ENCODE assay signal across 10 cellular contexts in genomic region chr1:179447489-179447888, GRCh38.
A peak's percentile ranks its signal among the peaks of the same experiment; 100 is the strongest.
DNase-seq lines count a peak whose midpoint lies in the region; ATAC-seq and TF ChIP-seq lines count a peak whose summit lies in the region.
"Had no signal": no experiment of that assay in that cellular context is flagged by ENCODE, and none has a peak within 500 bp of the region (broad histone marks: within the 10 kb centered on the region; RNA-seq: fewer than 3 reads in every experiment).

No MANE protein-coding gene starts in this region.

- H3K27ac Mint-ChIP-seq in WTC11 = no peak overlapping the region
- no peak overlapping the region for H3K27ac Mint-ChIP-seq in neural crest cell (ENCODE audit: unreplicated experiment)

- ATAC-seq in WTC11 (peak; percentile 77), GM19455 (IDR thresholded peaks at IDR 0.05; ENCODE audit: unreplicated experiment) (no peak), HG02571 (IDR thresholded peaks at IDR 0.05; ENCODE audit: unreplicated experiment) (no peak)

- H3K4me1 ChIP-seq in KMS-11 (ENCODE audit: low read depth, poor library complexity, severe bottlenecking) = no peaks in the 10 kb centered on the region
- H3K4me1 ChIP-seq: BLaER1 treated with 17β-estradiol and CSF1 and Interleukin-3, amounts not matched to agents 10 nM and 100 nM had no signal

- H3K4me1 Mint-ChIP-seq in WTC11 = no peaks in the 10 kb centered on the region
- peaks cover 4% of the 10 kb centered on the region for H3K4me1 Mint-ChIP-seq in neural crest cell

- POLR2A ChIA-PET in WTC11 (lab: Charles Lee) = interaction anchor here (0.5 kb wide), 1 partner anchor 691 kb away, joined by 3 read pairs; no protein-coding TSS in a partner anchor

- no peak overlapping the region for H3K27ac ChIP-seq in KMS-11
- H3K27ac ChIP-seq: BLaER1 treated with 17β-estradiol and CSF1 and Interleukin-3, amounts not matched to agents 10 nM and 100 nM had no signal

- peaks cover 26% of the 10 kb centered on the region for H3K9me3 Mint-ChIP-seq in WTC11
- peaks cover 13% of the 10 kb centered on the region for H3K9me3 Mint-ChIP-seq in neural crest cell

- no peaks in the 10 kb centered on the region; the same call in 1 of the 2 replicates for H3K27me3 Mint-ChIP-seq in WTC11 (ENCODE audit: low read depth)
- H3K27me3 Mint-ChIP-seq in neural crest cell (ENCODE audit: low read depth) = no peaks in the 10 kb centered on the region

- no peak overlapping the region for H3K4me2 ChIP-seq in KMS-11
- H3K4me2 ChIP-seq: BLaER1 treated with 17β-estradiol and CSF1 and Interleukin-3, amounts not matched to agents 10 nM and 100 nM had no signal

- H2AFZ ChIP-seq in KMS-11 (ENCODE audit: low read depth) = no peak overlapping the region

- H3K27me3 ChIP-seq in KMS-11 (ENCODE audit: insufficient read depth, low read depth) = no peaks in the 10 kb centered on the region
- H3K27me3 ChIP-seq: BLaER1 treated with 17β-estradiol and CSF1 and Interleukin-3, amounts not matched to agents 10 nM and 100 nM had no signal

- no peak overlapping the region for H3K4me3 ChIP-seq in KMS-11 (IDR thresholded peaks at IDR 0.05; ENCODE audit: insufficient read depth, low read depth, low read length)
- H3K4me3 ChIP-seq: BLaER1 treated with 17β-estradiol and CSF1 and Interleukin-3, amounts not matched to agents 10 nM and 100 nM had no signal

- DNase-seq in NCI-H2107 treated with DMSO at 0.1 percent for 48 hours (lab: John Stamatoyannopoulos, UW; ENCODE audit: unreplicated experiment) (peak; percentile 2), NCI-H2107 (lab: John Stamatoyannopoulos, UW) (no peak), WTC11 (ENCODE audit: low spot score) (peak; percentile 30), neural crest cell (ENCODE audit: low read depth, low spot score) (no peak), NCI-H2227 treated with DMSO at 0.1 percent for 48 hours (lab: John Stamatoyannopoulos, UW) (no peak)
- DNase-seq: occipital lobe had no signal

- H3K79me2 ChIP-seq in KMS-11 (ENCODE audit: insufficient read depth, low read depth) = no peaks in the 10 kb centered on the region

- H3K36me3 Mint-ChIP-seq in WTC11 = peaks cover 9% of the 10 kb centered on the region
- H3K36me3 Mint-ChIP-seq in neural crest cell (ENCODE audit: low read depth) = peaks cover 6% of the 10 kb centered on the region

- no peak overlapping the region for H3K4me3 Mint-ChIP-seq in WTC11
- no peak overlapping the region for H3K4me3 Mint-ChIP-seq in neural crest cell

- H3K9ac ChIP-seq in KMS-11 = no peak overlapping the region
- H3K9ac ChIP-seq: BLaER1 treated with 17β-estradiol and CSF1 and Interleukin-3, amounts not matched to agents 10 nM and 100 nM had no signal

- TF ChIP-seq CTCF in KMS-11 (conservative IDR thresholded peaks at IDR 0.05; ENCODE audit: low read depth, low read length) (peak; percentile 58), WTC11 (IDR thresholded peaks at IDR 0.05) (no peak), neural crest cell (conservative IDR thresholded peaks at IDR 0.05) (peak; percentile 48)

- no peaks in the 10 kb centered on the region for H4K20me1 ChIP-seq in KMS-11 (ENCODE audit: insufficient read depth)
- H4K20me1 ChIP-seq: BLaER1 treated with 17β-estradiol and CSF1 and Interleukin-3, amounts not matched to agents 10 nM and 100 nM had no signal

- CTCF ChIA-PET in WTC11 (lab: Charles Lee) = interaction anchor here (0.6 to 2.0 kb wide), 30 partner anchors 8 to 368 kb away, joined by 3 to 17 read pairs (median 4); partner anchors contain the start of genes AXDND1, NPHS2, SOAT1 and TDRD5

- no peaks in the 10 kb centered on the region for H3K36me3 ChIP-seq in KMS-11 (ENCODE audit: insufficient read depth)
- H3K36me3 ChIP-seq: BLaER1 treated with 17β-estradiol and CSF1 and Interleukin-3, amounts not matched to agents 10 nM and 100 nM had no signal

TF ChIP-seq in WTC11, 78 proteins besides CTCF, POLR2A, EP300 and RAD21 (continues in another document):
- TF ChIP-seq ATF3 (CRISPR knock-in tag; conservative IDR thresholded peaks at IDR 0.05) (no peak), STAT6 (CRISPR knock-in tag; conservative IDR thresholded peaks at IDR 0.05; ENCODE audit: low read depth) (no peak), PRDM15 (CRISPR knock-in tag; IDR thresholded peaks at IDR 0.05) (no peak), EMX1 (CRISPR knock-in tag; IDR thresholded peaks at IDR 0.05) (no peak), SP1 (CRISPR knock-in tag; conservative IDR thresholded peaks at IDR 0.05) (no peak), MYBL2 (CRISPR knock-in tag; IDR thresholded peaks at IDR 0.05) (no peak), USF2 (CRISPR knock-in tag; IDR thresholded peaks at IDR 0.05) (no peak), FOXK1 (CRISPR knock-in tag; IDR thresholded peaks at IDR 0.05) (no peak), FOXJ3 (CRISPR knock-in tag; IDR thresholded peaks at IDR 0.05; ENCODE audit: borderline replicate concordance) (no peak), TEAD4 (CRISPR knock-in tag; IDR thresholded peaks at IDR 0.05) (no peak), TEAD1 (CRISPR knock-in tag; IDR thresholded peaks at IDR 0.05) (no peak), IRF2 (CRISPR knock-in tag; IDR thresholded peaks at IDR 0.05; ENCODE audit: borderline replicate concordance, low read depth) (no peak), NFYB (CRISPR knock-in tag; conservative IDR thresholded peaks at IDR 0.05; ENCODE audit: low read depth) (no peak), ZNF317 (CRISPR knock-in tag; IDR thresholded peaks at IDR 0.05; ENCODE audit: borderline replicate concordance, low read depth) (no peak), ZNF396 (CRISPR knock-in tag; IDR thresholded peaks at IDR 0.05; ENCODE audit: borderline replicate concordance) (no peak), CREB1 (CRISPR knock-in tag; IDR thresholded peaks at IDR 0.05) (no peak), OVOL2 (CRISPR knock-in tag; IDR thresholded peaks at IDR 0.05; ENCODE audit: borderline replicate concordance) (no peak)

Comparison
In these comparisons a context has a peak if more than half of its experiments do, and no peak if none do; other contexts are left out.
1. DNase-seq: peak in NCI-H2107 treated with DMSO at 0.1 percent for 48 hours (single experiment) and WTC11 (single experiment); none in NCI-H2107 (single experiment), neural crest cell (single experiment) and NCI-H2227 treated with DMSO at 0.1 percent for 48 hours (single experiment).